ENCODE assay signal across 1 cellular context in the genomic region with DNA sequence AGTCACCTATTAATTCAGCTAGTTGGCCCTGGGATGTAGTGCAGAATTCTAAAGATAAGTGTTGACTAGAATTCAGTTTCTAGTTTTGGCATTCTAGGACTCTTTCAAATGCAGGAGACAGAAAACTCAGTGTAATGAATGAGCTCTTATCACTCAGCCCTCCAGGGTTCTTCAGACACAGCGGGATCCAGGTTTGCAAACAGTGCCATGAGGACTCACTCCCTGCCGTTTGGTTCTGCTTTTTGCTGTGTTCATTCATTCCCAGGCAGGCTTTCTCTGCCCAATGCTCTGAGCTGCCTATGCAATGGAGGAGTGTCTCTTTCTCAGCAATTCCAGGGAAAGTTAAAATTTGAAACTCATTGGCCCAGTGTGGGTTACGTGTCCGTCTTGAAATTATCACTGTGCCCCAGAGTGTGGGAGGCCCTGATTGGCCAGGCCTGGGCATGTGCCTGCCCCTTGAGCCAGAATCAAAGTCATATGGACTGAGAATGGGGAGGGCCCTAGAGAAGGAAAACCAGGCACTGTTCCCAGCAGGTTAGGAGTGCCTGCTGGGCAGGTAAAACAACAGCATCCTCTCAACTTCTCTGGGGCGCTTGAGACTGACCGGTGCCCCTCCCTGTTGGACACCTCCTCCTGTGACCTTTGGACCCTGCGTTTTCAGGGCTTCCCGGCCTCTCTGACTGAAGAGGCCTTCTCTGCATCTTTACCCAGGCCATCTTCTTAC.
TF ChIP-seq lines count a peak whose summit lies in the region.

No MANE protein-coding gene starts in this region.

TF ChIP-seq in IMR-90, 13 proteins besides CTCF, POLR2A, EP300 and RAD21 (continued from another document):
- TF ChIP-seq CEBPB (IDR thresholded peaks at IDR 0.05; ENCODE audit: low read depth, low read length) = no peak
- TF ChIP-seq RCOR1 (IDR thresholded peaks at IDR 0.05; ENCODE audit: insufficient replicate concordance, low read length) = no peak
- no peak for TF ChIP-seq RFX5 (IDR thresholded peaks at IDR 0.05; ENCODE audit: low read depth, low read length)
- TF ChIP-seq, protein P1, sequence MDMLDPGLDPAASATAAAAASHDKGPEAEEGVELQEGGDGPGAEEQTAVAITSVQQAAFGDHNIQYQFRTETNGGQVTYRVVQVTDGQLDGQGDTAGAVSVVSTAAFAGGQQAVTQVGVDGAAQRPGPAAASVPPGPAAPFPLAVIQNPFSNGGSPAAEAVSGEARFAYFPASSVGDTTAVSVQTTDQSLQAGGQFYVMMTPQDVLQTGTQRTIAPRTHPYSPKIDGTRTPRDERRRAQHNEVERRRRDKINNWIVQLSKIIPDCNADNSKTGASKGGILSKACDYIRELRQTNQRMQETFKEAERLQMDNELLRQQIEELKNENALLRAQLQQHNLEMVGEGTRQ (IDR thresholded peaks at IDR 0.05; ENCODE audit: low read depth, low read length) = peak; percentile 50; the same call in 1 of the 2 replicates
